ENCODE assay signal across 21 cellular contexts in genomic region chr17:36752096-36752888, GRCh38.
"Had no signal": no experiment of that assay in that cellular context is flagged by ENCODE, and none has a peak within 500 bp of the region (broad histone marks: within the 10 kb centered on the region; RNA-seq: fewer than 3 reads in every experiment).

No MANE protein-coding gene starts in this region.

- H3K36me3 ChIP-seq: breast epithelium, esophagus muscularis mucosa, prostate gland, tibial artery had no signal

- H3K4me1 ChIP-seq: breast epithelium, esophagus muscularis mucosa, prostate gland, tibial artery had no signal

- H3K4me3 ChIP-seq: breast epithelium, dorsolateral prefrontal cortex, esophagus muscularis mucosa, prostate gland, tibial artery had no signal

- H3K9me3 Mint-ChIP-seq: activated CD4-positive, alpha-beta memory T cell treated with anti-CD3 and anti-CD28 coated beads for 36 hours; activated naive CD8-positive, alpha-beta T cell treated with anti-CD3 and anti-CD28 coated beads, Interleukin-2, amount 10 ng/mL, durations not matched to agents 7 days and 5 days; central memory CD8-positive, alpha-beta T cell; effector memory CD8-positive, alpha-beta T cell had no signal

- H3K27me3 Mint-ChIP-seq: activated CD4-positive, alpha-beta memory T cell treated with anti-CD3 and anti-CD28 coated beads for 36 hours; activated naive CD8-positive, alpha-beta T cell treated with anti-CD3 and anti-CD28 coated beads, Interleukin-2, amount 10 ng/mL, durations not matched to agents 7 days and 5 days had no signal

- H3K9me3 ChIP-seq: breast epithelium, esophagus muscularis mucosa, prostate gland, tibial artery had no signal

- DNase-seq: activated CD4-positive, alpha-beta memory T cell treated with anti-CD3 and anti-CD28 coated beads for 36 hours; activated CD4-positive, alpha-beta T cell treated with anti-CD3 and anti-CD28 coated beads for 4 hours; activated CD4-positive, CD25-positive, alpha-beta regulatory T cell; activated naive CD4-positive, alpha-beta T cell treated with Interleukin-2 at 50 U/mL for 16 hours; activated naive CD8-positive, alpha-beta T cell treated with anti-CD3 and anti-CD28 coated beads, Interleukin-2, amount 10 ng/mL, durations not matched to agents 7 days and 5 days; activated T-cell treated with anti-CD3 and anti-CD28 coated beads, Interleukin-2, amount 50 U/mL, for 48 hours; amniotic stem cell; dorsolateral prefrontal cortex; effector memory CD8-positive, alpha-beta T cell; hypothalamus; left ventricle myocardium superior; naive thymus-derived CD4-positive, alpha-beta T cell; stimulated activated CD4-positive, alpha-beta T cell treated with anti-CD3 and anti-CD28 coated beads, Interleukin-12 subunit alpha, Interleukin-12 subunit beta, amount 100 ng/mL, for 4 hours; stimulated activated CD4-positive, alpha-beta T cell treated with anti-CD3 and anti-CD28 coated beads, Interleukin-4, amount 100 ng/mL, for 4 hours; stimulated activated naive CD8-positive, alpha-beta T cell treated with anti-CD3 and anti-CD28 coated beads, Interleukin-15, Interleukin-2, amounts not matched to agents 100 U/mL and 50 U/mL, for 24 hours; T-helper 17 cell; tibial artery had no signal

- H3K4me1 Mint-ChIP-seq: activated naive CD8-positive, alpha-beta T cell treated with anti-CD3 and anti-CD28 coated beads, Interleukin-2, amount 10 ng/mL, durations not matched to agents 7 days and 5 days; central memory CD8-positive, alpha-beta T cell had no signal

- H3K4me3 Mint-ChIP-seq: activated CD4-positive, alpha-beta memory T cell treated with anti-CD3 and anti-CD28 coated beads for 36 hours; activated naive CD8-positive, alpha-beta T cell treated with anti-CD3 and anti-CD28 coated beads, Interleukin-2, amount 10 ng/mL, durations not matched to agents 7 days and 5 days; central memory CD8-positive, alpha-beta T cell; effector memory CD8-positive, alpha-beta T cell; naive thymus-derived CD4-positive, alpha-beta T cell; T-helper 17 cell had no signal

- H3K27ac Mint-ChIP-seq: activated CD4-positive, alpha-beta memory T cell treated with anti-CD3 and anti-CD28 coated beads for 36 hours; activated naive CD8-positive, alpha-beta T cell treated with anti-CD3 and anti-CD28 coated beads, Interleukin-2, amount 10 ng/mL, durations not matched to agents 7 days and 5 days; effector memory CD8-positive, alpha-beta T cell; naive thymus-derived CD4-positive, alpha-beta T cell; T-helper 17 cell had no signal

- H3K27ac ChIP-seq: breast epithelium, dorsolateral prefrontal cortex, esophagus muscularis mucosa, prostate gland, tibial artery had no signal

- H3K36me3 Mint-ChIP-seq: activated CD4-positive, alpha-beta memory T cell treated with anti-CD3 and anti-CD28 coated beads for 36 hours; activated naive CD8-positive, alpha-beta T cell treated with anti-CD3 and anti-CD28 coated beads, Interleukin-2, amount 10 ng/mL, durations not matched to agents 7 days and 5 days had no signal

- ATAC-seq: effector memory CD8-positive, alpha-beta T cell; left ventricle myocardium superior; naive thymus-derived CD4-positive, alpha-beta T cell; stimulated activated naive CD8-positive, alpha-beta T cell treated with anti-CD3 and anti-CD28 coated beads, Interleukin-15, Interleukin-2, amounts not matched to agents 100 U/mL and 50 U/mL, for 24 hours; T-helper 17 cell had no signal

- H3K27me3 ChIP-seq: breast epithelium had no signal
